14 cellular contexts compared by ENCODE assay signal in the genomic region with DNA sequence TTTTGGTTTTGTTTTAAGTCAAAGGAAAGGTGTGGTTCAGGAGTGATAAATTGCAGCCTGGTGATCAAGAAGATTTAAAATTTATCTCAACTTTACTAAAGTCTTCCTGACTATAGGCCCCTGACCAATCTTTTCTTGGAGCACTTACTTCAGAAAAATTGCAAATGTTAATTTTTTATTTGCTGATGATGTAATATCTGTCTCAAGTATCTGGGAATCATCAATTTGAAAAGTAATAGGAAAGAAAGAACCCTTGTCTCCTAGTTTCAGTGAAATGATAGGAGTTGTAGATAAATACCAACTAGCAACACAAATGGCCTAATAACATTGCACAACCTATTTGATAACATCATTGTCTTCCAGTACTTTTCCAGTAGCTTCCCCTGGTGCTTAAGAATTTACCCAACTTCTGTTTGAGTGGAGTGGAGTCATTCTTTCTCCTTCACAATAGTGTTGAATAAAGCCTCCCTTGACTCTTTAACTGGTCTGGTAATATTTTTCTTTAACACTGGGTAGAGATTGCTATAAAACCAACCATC.
DNase-seq lines count a peak whose midpoint lies in the region; ATAC-seq and TF ChIP-seq lines count a peak whose summit lies in the region.
"Had no signal": no experiment of that assay in that cellular context is flagged by ENCODE, and none has a peak within 500 bp of the region (broad histone marks: within the 10 kb centered on the region; RNA-seq: fewer than 3 reads in every experiment).

No MANE protein-coding gene starts in this region.

- H3K4me1 ChIP-seq in mesendoderm (ENCODE audit: control insufficient read depth, low read depth, low read length): no peaks in the 10 kb centered on the region
- H3K4me1 ChIP-seq in upper lobe of left lung: no peaks in the 10 kb centered on the region
- no peaks in the 10 kb centered on the region for H3K4me1 ChIP-seq in CD8-positive, alpha-beta T cell (ENCODE audit: insufficient read depth, low read length)
- H3K4me1 ChIP-seq: BE2C, Caco-2, HAP-1 had no signal

- no peak for TF ChIP-seq EP300 in upper lobe of left lung (IDR thresholded peaks at IDR 0.05)

- no peaks in the 10 kb centered on the region for H3K79me2 ChIP-seq in mesendoderm (ENCODE audit: control insufficient read depth, insufficient read depth, low read length)

- no peak overlapping the region for H3K4ac ChIP-seq in mesendoderm (ENCODE audit: low read depth, low read length)

- H2BK15ac ChIP-seq in mesendoderm (replicated peaks; ENCODE audit: low read depth): no peak overlapping the region

- peak; percentile 25 for DNase-seq in OCI-M1 (lab: John Stamatoyannopoulos, UW)
- peak; percentile 64 for DNase-seq in amniotic epithelial cell (ENCODE audit: low read depth)
- peak; percentile 39 for DNase-seq in fibroblast of pulmonary artery (ENCODE audit: low read depth)
- DNase-seq in mesendoderm: peak; percentile 37
- no peak for DNase-seq in NCI-H2081 (lab: John Stamatoyannopoulos, UW)
- DNase-seq in upper lobe of left lung: no peak
- DNase-seq in CD8-positive, alpha-beta T cell: no peak
- DNase-seq in SIG-M5 treated with dmso at 0.1 percent for 504 hours (lab: John Stamatoyannopoulos, UW; ENCODE audit: unreplicated experiment): no peak
- DNase-seq: ACHN; BE2C; C1 segment of cervical spinal cord; Caco-2; CD4-positive, CD25-positive, alpha-beta regulatory T cell had no signal

- intact Hi-C loops in CD8-positive, alpha-beta T cell (cut with DNase I, micrococcal nuclease): no loop called here

- no peaks in the 10 kb centered on the region for H3K27me3 Mint-ChIP-seq in CD8-positive, alpha-beta T cell (ENCODE audit: low read depth)
- H3K27me3 Mint-ChIP-seq: CD4-positive, CD25-positive, alpha-beta regulatory T cell had no signal

- H3K9me3 ChIP-seq in upper lobe of left lung: no peaks in the 10 kb centered on the region
- no peaks in the 10 kb centered on the region for H3K9me3 ChIP-seq in CD8-positive, alpha-beta T cell (ENCODE audit: low read length)
- H3K9me3 ChIP-seq: BE2C, Caco-2, HAP-1 had no signal

- no peaks in the 10 kb centered on the region for H3K79me1 ChIP-seq in mesendoderm (ENCODE audit: low read length)

- no peak overlapping the region for H2BK120ac ChIP-seq in mesendoderm (ENCODE audit: low read depth, low read length)

- no peaks in the 10 kb centered on the region for H3K36me3 Mint-ChIP-seq in CD8-positive, alpha-beta T cell
- H3K36me3 Mint-ChIP-seq: CD4-positive, CD25-positive, alpha-beta regulatory T cell had no signal

- TF ChIP-seq CTCF in fibroblast of pulmonary artery (IDR thresholded peaks at IDR 0.05; ENCODE audit: low read length, missing control alignments): no peak
- TF ChIP-seq CTCF in upper lobe of left lung (IDR thresholded peaks at IDR 0.05): no peak
- TF ChIP-seq CTCF in CD8-positive, alpha-beta T cell (IDR thresholded peaks at IDR 0.05): no peak

- peaks cover 9% of the 10 kb centered on the region for H3K9me3 Mint-ChIP-seq in CD8-positive, alpha-beta T cell

- CTCF ChIA-PET in CD8-positive, alpha-beta T cell (lab: Charles Lee): no interaction called here

- H3K36me3 ChIP-seq in mesendoderm (ENCODE audit: control insufficient read depth, insufficient read depth, low read length) (no peaks in the 10 kb centered on the region), upper lobe of left lung (no peaks in the 10 kb centered on the region)
- no peaks in the 10 kb centered on the region for H3K36me3 ChIP-seq in CD8-positive, alpha-beta T cell (ENCODE audit: insufficient read depth, low read length)
- H3K36me3 ChIP-seq: BE2C, HAP-1 had no signal

- no peak overlapping the region for H2AK5ac ChIP-seq in mesendoderm (ENCODE audit: low read length)

- TF ChIP-seq POLR2A in upper lobe of left lung (IDR thresholded peaks at IDR 0.05): no peak

- no peak overlapping the region for H3K27ac Mint-ChIP-seq in CD8-positive, alpha-beta T cell
- H3K27ac Mint-ChIP-seq: CD4-positive, CD25-positive, alpha-beta regulatory T cell had no signal

- no peak overlapping the region for H3K4me3 ChIP-seq in fibroblast of pulmonary artery (replicated peaks; ENCODE audit: low read depth, low read length)
- H3K4me3 ChIP-seq in mesendoderm (ENCODE audit: low read length): no peak overlapping the region
- H3K4me3 ChIP-seq in upper lobe of left lung: no peak overlapping the region
- H3K4me3 ChIP-seq in CD8-positive, alpha-beta T cell (ENCODE audit: low read depth, low read length): no peak overlapping the region
- H3K4me3 ChIP-seq: HAP-1 had no signal

- H2BK5ac ChIP-seq in mesendoderm (ENCODE audit: low read length): no peak overlapping the region

- POLR2A ChIA-PET in CD8-positive, alpha-beta T cell (lab: Charles Lee): no interaction called here

- H3K27me3 ChIP-seq in mesendoderm (ENCODE audit: insufficient read depth, low read length, poor library complexity) (no peaks in the 10 kb centered on the region), upper lobe of left lung (no peaks in the 10 kb centered on the region)
- H3K27me3 ChIP-seq in CD8-positive, alpha-beta T cell (ENCODE audit: insufficient read depth, low read length): no peaks in the 10 kb centered on the region
- H3K27me3 ChIP-seq: BE2C had no signal

- H3K18ac ChIP-seq in mesendoderm (ENCODE audit: low read length): no peak overlapping the region

- no peak overlapping the region for H4K5ac ChIP-seq in mesendoderm (ENCODE audit: low read length)

- H3K4me3 Mint-ChIP-seq in CD8-positive, alpha-beta T cell: no peak overlapping the region
- H3K4me3 Mint-ChIP-seq: CD4-positive, CD25-positive, alpha-beta regulatory T cell had no signal

- H4K8ac ChIP-seq in mesendoderm (ENCODE audit: low read depth, low read length): no peak overlapping the region

- H3K4me2 ChIP-seq in mesendoderm (ENCODE audit: low read length): no peak overlapping the region

- no peak overlapping the region for H3K23ac ChIP-seq in mesendoderm (ENCODE audit: low read length)

- ATAC-seq in upper lobe of left lung (ENCODE audit: low FRiP score in 2 of 2): no peak
- no peak for ATAC-seq in CD8-positive, alpha-beta T cell

- H3K27ac ChIP-seq in mesendoderm (ENCODE audit: low read depth, low read length): no peak overlapping the region
- no peak overlapping the region for H3K27ac ChIP-seq in upper lobe of left lung
- no peak overlapping the region for H3K27ac ChIP-seq in CD8-positive, alpha-beta T cell (ENCODE audit: low read depth, low read length)

- H3K9ac ChIP-seq in mesendoderm (ENCODE audit: low read length): no peak overlapping the region

- H3K56ac ChIP-seq in mesendoderm (ENCODE audit: low read length): no peak overlapping the region

- H3K4me1 Mint-ChIP-seq in CD8-positive, alpha-beta T cell (ENCODE audit: low read depth): no peaks in the 10 kb centered on the region
- H3K4me1 Mint-ChIP-seq: CD4-positive, CD25-positive, alpha-beta regulatory T cell had no signal

Comparison
In these comparisons a context has a peak if more than half of its experiments do, and no peak if none do; other contexts are left out.
1. DNase-seq: peak in OCI-M1 (single experiment), amniotic epithelial cell (single experiment), fibroblast of pulmonary artery (single experiment) and mesendoderm (single experiment); none in NCI-H2081 (0 of 2), upper lobe of left lung (0 of 2), CD8-positive, alpha-beta T cell (0 of 7) and SIG-M5 treated with dmso at 0.1 percent for 504 hours (single experiment).